Comparison of ENCODE assay signal across 26 cellular contexts in genomic region chr15:73604477-73604876, GRCh38.
"Had no signal": no experiment of that assay in that cellular context is flagged by ENCODE, and none has a peak within 500 bp of the region (broad histone marks: within the 10 kb centered on the region; RNA-seq: fewer than 3 reads in every experiment).

No MANE protein-coding gene starts in this region.

- H3K27me3 ChIP-seq: ovary, tibial nerve, upper lobe of right lung had no signal

- FAIRE-seq: keratinocyte, urothelium cell line had no signal

- DNase-seq: head of caudate nucleus; hippocampal formation; kidney glomerular epithelial cell; left cardiac atrium; lower lobe of right lung; mammary epithelial cell; mesenchymal stem cell; naive thymus-derived CD8-positive, alpha-beta T cell; ovary; retina; right cardiac atrium; stimulated activated CD4-positive, alpha-beta T cell treated with anti-CD3 and anti-CD28 coated beads, Interleukin-1b, Interleukin-23, amount 100 ng/mL, for 48 hours; stimulated activated CD4-positive, alpha-beta T cell treated with anti-CD3 and anti-CD28 coated beads, Interleukin-2, amount 100 ng/mL, for 48 hours; stimulated activated CD4-positive, alpha-beta T cell treated with anti-CD3 and anti-CD28 coated beads, Interleukin-4, amount 100 ng/mL, for 4 hours; stimulated activated CD8-positive, alpha-beta memory T cell treated with anti-CD3 and anti-CD28 coated beads, Interleukin-4, amount 100 ng/mL, for 48 hours; stimulated activated naive CD4-positive, alpha-beta T cell treated with Interleukin-2 at 50 U/mL for 16 hours; stimulated activated naive CD8-positive, alpha-beta T cell treated with anti-CD3 and anti-CD28 coated beads, Interleukin-15, amount 100 ng/mL, for 72 hours; substantia nigra; upper lobe of right lung had no signal

- H3K27ac Mint-ChIP-seq: stimulated activated memory B cell treated with anti-CD40 and anti-IgM and Interleukin-4, amounts not matched to agents 10 μg/mL and 1 μg/mL and 100 μg/mL, for 72 hours had no signal

- H3K36me3 ChIP-seq: lower lobe of right lung, ovary, prostate gland, tibial nerve, upper lobe of right lung had no signal

- H3K9me3 ChIP-seq: lower lobe of right lung, ovary, prostate gland, tibial nerve, upper lobe of right lung had no signal

- H3K4me3 ChIP-seq: lower lobe of right lung, ovary, prostate gland, smooth muscle cell, tibial nerve, upper lobe of right lung had no signal

- H3K27me3 Mint-ChIP-seq: naive thymus-derived CD8-positive, alpha-beta T cell; stimulated activated memory B cell treated with anti-CD40 and anti-IgM and Interleukin-4, amounts not matched to agents 10 μg/mL and 1 μg/mL and 100 μg/mL, for 72 hours; stimulated activated naive CD8-positive, alpha-beta T cell treated with anti-CD3 and anti-CD28 coated beads, Interleukin-15, amount 100 ng/mL, for 72 hours had no signal

- H3K27ac ChIP-seq: lower lobe of right lung, ovary, prostate gland, tibial nerve, upper lobe of right lung had no signal

- H3K9me3 Mint-ChIP-seq: stimulated activated naive CD8-positive, alpha-beta T cell treated with anti-CD3 and anti-CD28 coated beads, Interleukin-15, amount 100 ng/mL, for 72 hours had no signal

- ATAC-seq: left cardiac atrium; left lobe of liver; lower lobe of right lung; naive thymus-derived CD8-positive, alpha-beta T cell; right cardiac atrium; stimulated activated memory B cell treated with anti-CD40 and anti-IgM and Interleukin-4, amounts not matched to agents 10 μg/mL and 1 μg/mL and 100 μg/mL, for 72 hours; stimulated activated naive CD8-positive, alpha-beta T cell treated with anti-CD3 and anti-CD28 coated beads, Interleukin-15, amount 100 ng/mL, for 72 hours; upper lobe of right lung had no signal

- H3K4me2 ChIP-seq: smooth muscle cell had no signal

- H3K4me3 Mint-ChIP-seq: stimulated activated memory B cell treated with anti-CD40 and anti-IgM and Interleukin-4, amounts not matched to agents 10 μg/mL and 1 μg/mL and 100 μg/mL, for 72 hours; stimulated activated naive CD8-positive, alpha-beta T cell treated with anti-CD3 and anti-CD28 coated beads, Interleukin-15, amount 100 ng/mL, for 72 hours had no signal
